Comparison of ENCODE assay signal across 1 cellular context in the genomic region with DNA sequence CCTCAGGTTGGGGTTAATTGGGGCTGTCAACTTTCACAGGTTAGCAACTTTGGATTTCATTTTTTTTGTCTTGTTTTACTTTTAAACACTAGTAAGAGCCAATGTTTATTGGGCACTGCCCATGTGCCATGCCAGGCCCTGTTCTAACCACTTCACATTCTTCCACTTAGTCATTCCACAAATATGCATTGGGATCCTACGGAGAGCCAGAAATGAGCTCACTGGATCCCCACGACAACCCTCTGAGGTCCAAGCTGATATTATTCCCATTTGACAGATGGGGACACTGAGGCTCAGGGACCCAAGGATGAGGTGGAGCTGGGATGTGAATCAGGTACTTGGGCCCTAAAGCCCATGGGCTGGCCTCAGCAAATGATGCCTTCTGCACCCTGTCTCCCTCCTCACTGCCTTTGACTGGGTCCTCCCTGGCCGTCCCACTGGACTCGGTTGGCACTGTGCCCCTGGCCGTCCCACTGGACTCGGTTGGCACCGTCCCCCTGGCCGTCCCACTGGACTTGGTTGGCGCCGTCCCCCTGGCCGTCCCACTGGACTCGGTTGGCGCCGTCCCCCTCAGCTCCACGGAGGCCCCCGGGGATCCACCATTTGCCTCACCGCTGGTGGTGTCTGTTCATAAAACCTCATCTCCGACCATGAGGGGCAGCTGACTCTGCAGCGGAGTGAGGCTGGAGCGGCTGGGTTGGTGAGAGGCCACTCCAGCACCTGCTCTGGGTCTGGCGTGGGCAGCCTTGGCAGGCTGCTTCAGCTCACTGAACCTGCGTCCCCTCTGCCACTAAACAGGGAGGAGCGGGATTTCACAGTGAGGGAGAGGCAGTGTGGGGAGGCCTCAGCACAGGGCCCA.
TF ChIP-seq lines count a peak whose summit lies in the region.

No MANE protein-coding gene starts in this region.

TF ChIP-seq in SK-N-SH, 30 proteins besides CTCF, POLR2A, EP300 and RAD21:
- TF ChIP-seq, protein P1, sequence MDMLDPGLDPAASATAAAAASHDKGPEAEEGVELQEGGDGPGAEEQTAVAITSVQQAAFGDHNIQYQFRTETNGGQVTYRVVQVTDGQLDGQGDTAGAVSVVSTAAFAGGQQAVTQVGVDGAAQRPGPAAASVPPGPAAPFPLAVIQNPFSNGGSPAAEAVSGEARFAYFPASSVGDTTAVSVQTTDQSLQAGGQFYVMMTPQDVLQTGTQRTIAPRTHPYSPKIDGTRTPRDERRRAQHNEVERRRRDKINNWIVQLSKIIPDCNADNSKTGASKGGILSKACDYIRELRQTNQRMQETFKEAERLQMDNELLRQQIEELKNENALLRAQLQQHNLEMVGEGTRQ (IDR thresholded peaks at IDR 0.05; ENCODE audit: borderline replicate concordance, low read depth, low read length): no peak
- TF ChIP-seq SMC3 (IDR thresholded peaks at IDR 0.05; ENCODE audit: low read depth, low read length): no peak
- TF ChIP-seq, protein P2, sequence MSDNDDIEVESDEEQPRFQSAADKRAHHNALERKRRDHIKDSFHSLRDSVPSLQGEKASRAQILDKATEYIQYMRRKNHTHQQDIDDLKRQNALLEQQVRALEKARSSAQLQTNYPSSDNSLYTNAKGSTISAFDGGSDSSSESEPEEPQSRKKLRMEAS (IDR thresholded peaks at IDR 0.05; ENCODE audit: low read depth): peak; percentile 64; the same call in 1 of the 2 replicates
- TF ChIP-seq, protein P3, sequence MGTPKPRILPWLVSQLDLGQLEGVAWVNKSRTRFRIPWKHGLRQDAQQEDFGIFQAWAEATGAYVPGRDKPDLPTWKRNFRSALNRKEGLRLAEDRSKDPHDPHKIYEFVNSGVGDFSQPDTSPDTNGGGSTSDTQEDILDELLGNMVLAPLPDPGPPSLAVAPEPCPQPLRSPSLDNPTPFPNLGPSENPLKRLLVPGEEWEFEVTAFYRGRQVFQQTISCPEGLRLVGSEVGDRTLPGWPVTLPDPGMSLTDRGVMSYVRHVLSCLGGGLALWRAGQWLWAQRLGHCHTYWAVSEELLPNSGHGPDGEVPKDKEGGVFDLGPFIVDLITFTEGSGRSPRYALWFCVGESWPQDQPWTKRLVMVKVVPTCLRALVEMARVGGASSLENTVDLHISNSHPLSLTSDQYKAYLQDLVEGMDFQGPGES (IDR thresholded peaks at IDR 0.05; ENCODE audit: low read depth, low read length): no peak
- TF ChIP-seq TEAD4 (IDR thresholded peaks at IDR 0.05; ENCODE audit: borderline replicate concordance, insufficient read depth): 0 out of 2 replicates have a peak, but pooled peaks have one; percentile 26
- peak; percentile 58 for TF ChIP-seq JUND (IDR thresholded peaks at IDR 0.05)
- TF ChIP-seq RFX5 (IDR thresholded peaks at IDR 0.05; ENCODE audit: low read length): no peak
- peak; percentile 38 for TF ChIP-seq NFIC (IDR thresholded peaks at IDR 0.05; ENCODE audit: borderline replicate concordance)
- no peak for TF ChIP-seq FOXJ3 (CRISPR knock-in tag; IDR thresholded peaks at IDR 0.05)
- TF ChIP-seq, protein P4, sequence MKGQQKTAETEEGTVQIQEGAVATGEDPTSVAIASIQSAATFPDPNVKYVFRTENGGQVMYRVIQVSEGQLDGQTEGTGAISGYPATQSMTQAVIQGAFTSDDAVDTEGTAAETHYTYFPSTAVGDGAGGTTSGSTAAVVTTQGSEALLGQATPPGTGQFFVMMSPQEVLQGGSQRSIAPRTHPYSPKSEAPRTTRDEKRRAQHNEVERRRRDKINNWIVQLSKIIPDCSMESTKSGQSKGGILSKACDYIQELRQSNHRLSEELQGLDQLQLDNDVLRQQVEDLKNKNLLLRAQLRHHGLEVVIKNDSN (IDR thresholded peaks at IDR 0.05; ENCODE audit: borderline replicate concordance, low read depth): no peak
- TF ChIP-seq GABPA (IDR thresholded peaks at IDR 0.05; ENCODE audit: low read depth): no peak
- peak; percentile 53; the same call in 1 of the 2 replicates for TF ChIP-seq FOSL2 (IDR thresholded peaks at IDR 0.05; ENCODE audit: borderline replicate concordance, low read depth)
- no peak for TF ChIP-seq RXRA (IDR thresholded peaks at IDR 0.05; ENCODE audit: borderline replicate concordance, low read depth)
- TF ChIP-seq TCF12 (IDR thresholded peaks at IDR 0.05): peak; percentile 55
- no peak for TF ChIP-seq MXI1 (IDR thresholded peaks at IDR 0.05; ENCODE audit: low read depth, low read length)
